Comparison of ENCODE assay signal across 13 cellular contexts in genomic region chr11:65378208-65378927, GRCh38. TPM values are rescaled to one million over a fixed set of nuclear protein-coding genes. Genes with fewer than 3 reads are reported as not detected.
DNase-seq lines count a peak whose midpoint lies in the region; ATAC-seq, FAIRE-seq and TF ChIP-seq lines count a peak whose summit lies in the region.
"Had no signal": no experiment of that assay in that cellular context is flagged by ENCODE, and none has a peak within 500 bp of the region (broad histone marks: within the 10 kb centered on the region; RNA-seq: fewer than 3 reads in every experiment).

No MANE protein-coding gene starts in this region.

- no peaks in the 10 kb centered on the region for H3K36me3 ChIP-seq in OCI-LY3 (replicated peaks; ENCODE audit: low read depth, low read length)
- H3K36me3 ChIP-seq in small intestine (ENCODE audit: control insufficient read depth in 2 of 2, insufficient read depth in 2 of 2, low read length in 2 of 2), result peaks cover 0 to 1% of the 10 kb centered on the region in 2 donors
- H3K36me3 ChIP-seq: colonic mucosa had no signal

- CTCF ChIA-PET in activated CD4-positive, alpha-beta T cell treated with anti-CD3 and anti-CD28 coated beads for 36 hours (lab: Charles Lee), result interaction anchor here (0.8 to 3.5 kb wide), 4 partner anchors 42 to 132 kb away, joined by 3 to 16 read pairs (median 6); no protein-coding TSS in a partner anchor

- H3K4me3 ChIP-seq in OCI-LY3 (ENCODE audit: low read length), result peak overlapping the region; percentile 43
- H3K4me3 ChIP-seq in small intestine (ENCODE audit: low read depth in 1 of 2, low read length in 2 of 2), result no peak overlapping the region
- H3K4me3 ChIP-seq: colonic mucosa, lung had no signal

- H3K27me3 ChIP-seq in OCI-LY3 (ENCODE audit: low read depth, low read length), result no peaks in the 10 kb centered on the region
- H3K27me3 ChIP-seq in small intestine (ENCODE audit: control insufficient read depth in 2 of 2, insufficient read depth in 2 of 2, low read length in 2 of 2), result no peaks in the 10 kb centered on the region
- H3K27me3 ChIP-seq: colonic mucosa had no signal

- intact Hi-C loops in activated CD4-positive, alpha-beta T cell treated with anti-CD3 and anti-CD28 coated beads for 36 hours (cut with DNase I, micrococcal nuclease), result no loop called here
- intact Hi-C loops in dendritic cell treated with granulocyte-macrophage colony-stimulating factor and Interleukin-4, amounts not matched to agents 40 ng/mL and 50 ng/mL, for 4 days (cut with micrococcal nuclease), result loop anchor here (1.0 kb wide), 1 partner anchor 8 kb away; the partner anchor contains the start of gene FRMD8
- intact Hi-C loops in activated T-helper 2 cell treated with anti-CD3 and anti-CD28 coated beads, Interferon-gamma antibody, Interleukin-2, Interleukin-4, amounts not matched to agents 10 μg/mL and 5 μg/mL and 100 μg/mL, durations not matched to agents 14 hours and 24 hours and 36 hours (cut with micrococcal nuclease), result no loop called here

- peak overlapping the region; percentile 80 for H3K4me2 ChIP-seq in OCI-LY3 (ENCODE audit: low read length)

- H3K9ac ChIP-seq in OCI-LY3 (ENCODE audit: low read length), result peak overlapping the region; percentile 57

- no peaks in the 10 kb centered on the region for H4K20me1 ChIP-seq in OCI-LY3 (ENCODE audit: insufficient read depth, low read length)

- H3K27ac Mint-ChIP-seq in activated CD4-positive, alpha-beta T cell treated with anti-CD3 and anti-CD28 coated beads for 36 hours, result no peak overlapping the region
- H3K27ac Mint-ChIP-seq in dendritic cell treated with granulocyte-macrophage colony-stimulating factor and Interleukin-4, amounts not matched to agents 40 ng/mL and 50 ng/mL, for 4 days, result peak overlapping the region; percentile 98
- no peak overlapping the region for H3K27ac Mint-ChIP-seq in activated T-helper 2 cell treated with anti-CD3 and anti-CD28 coated beads, Interferon-gamma antibody, Interleukin-2, Interleukin-4, amounts not matched to agents 10 μg/mL and 5 μg/mL and 100 μg/mL, durations not matched to agents 14 hours and 24 hours and 36 hours

- H3K4me1 Mint-ChIP-seq in activated CD4-positive, alpha-beta T cell treated with anti-CD3 and anti-CD28 coated beads for 36 hours, result peaks cover 8% of the 10 kb centered on the region
- H3K4me1 Mint-ChIP-seq in dendritic cell treated with granulocyte-macrophage colony-stimulating factor and Interleukin-4, amounts not matched to agents 40 ng/mL and 50 ng/mL, for 4 days (ENCODE audit: low read depth), result peaks cover 57% of the 10 kb centered on the region
- peaks cover 18% of the 10 kb centered on the region for H3K4me1 Mint-ChIP-seq in activated T-helper 2 cell treated with anti-CD3 and anti-CD28 coated beads, Interferon-gamma antibody, Interleukin-2, Interleukin-4, amounts not matched to agents 10 μg/mL and 5 μg/mL and 100 μg/mL, durations not matched to agents 14 hours and 24 hours and 36 hours (ENCODE audit: low read depth)

- H3K4me3 Mint-ChIP-seq in activated CD4-positive, alpha-beta T cell treated with anti-CD3 and anti-CD28 coated beads for 36 hours, result no peak overlapping the region
- H3K4me3 Mint-ChIP-seq in dendritic cell treated with granulocyte-macrophage colony-stimulating factor and Interleukin-4, amounts not matched to agents 40 ng/mL and 50 ng/mL, for 4 days, result peak overlapping the region; percentile 40
- H3K4me3 Mint-ChIP-seq in activated T-helper 2 cell treated with anti-CD3 and anti-CD28 coated beads, Interferon-gamma antibody, Interleukin-2, Interleukin-4, amounts not matched to agents 10 μg/mL and 5 μg/mL and 100 μg/mL, durations not matched to agents 14 hours and 24 hours and 36 hours (ENCODE audit: low read depth), result no peak overlapping the region

- H3K9me3 Mint-ChIP-seq in activated CD4-positive, alpha-beta T cell treated with anti-CD3 and anti-CD28 coated beads for 36 hours (ENCODE audit: low read depth), result no peaks in the 10 kb centered on the region
- H3K9me3 Mint-ChIP-seq in dendritic cell treated with granulocyte-macrophage colony-stimulating factor and Interleukin-4, amounts not matched to agents 40 ng/mL and 50 ng/mL, for 4 days, result no peaks in the 10 kb centered on the region
- no peaks in the 10 kb centered on the region for H3K9me3 Mint-ChIP-seq in activated T-helper 2 cell treated with anti-CD3 and anti-CD28 coated beads, Interferon-gamma antibody, Interleukin-2, Interleukin-4, amounts not matched to agents 10 μg/mL and 5 μg/mL and 100 μg/mL, durations not matched to agents 14 hours and 24 hours and 36 hours

- no peak for FAIRE-seq in small intestine (lab: Jason Lieb, UNC)

- POLR2A ChIA-PET in activated CD4-positive, alpha-beta T cell treated with anti-CD3 and anti-CD28 coated beads for 36 hours (lab: Charles Lee), result interaction anchor here (0.6 kb wide), 1 partner anchor 221 kb away, joined by 7 read pairs; no protein-coding TSS in a partner anchor

- H2AFZ ChIP-seq in OCI-LY3 (ENCODE audit: low read depth, low read length), result peak overlapping the region; percentile 29; the same call in 1 of the 2 replicates

- no peaks in the 10 kb centered on the region for H3K36me3 Mint-ChIP-seq in activated CD4-positive, alpha-beta T cell treated with anti-CD3 and anti-CD28 coated beads for 36 hours (ENCODE audit: low read depth)
- H3K36me3 Mint-ChIP-seq in dendritic cell treated with granulocyte-macrophage colony-stimulating factor and Interleukin-4, amounts not matched to agents 40 ng/mL and 50 ng/mL, for 4 days (ENCODE audit: low read depth), result peaks cover 28% of the 10 kb centered on the region
- H3K36me3 Mint-ChIP-seq in activated T-helper 2 cell treated with anti-CD3 and anti-CD28 coated beads, Interferon-gamma antibody, Interleukin-2, Interleukin-4, amounts not matched to agents 10 μg/mL and 5 μg/mL and 100 μg/mL, durations not matched to agents 14 hours and 24 hours and 36 hours (ENCODE audit: low read depth), result no peaks in the 10 kb centered on the region

- peak; percentile 36; the same call in 1 of the 2 replicates for TF ChIP-seq CTCF in OCI-LY3 (IDR thresholded peaks at IDR 0.05; ENCODE audit: low read depth, low read length)

- no peaks in the 10 kb centered on the region for H3K27me3 Mint-ChIP-seq in activated CD4-positive, alpha-beta T cell treated with anti-CD3 and anti-CD28 coated beads for 36 hours
- H3K27me3 Mint-ChIP-seq in dendritic cell treated with granulocyte-macrophage colony-stimulating factor and Interleukin-4, amounts not matched to agents 40 ng/mL and 50 ng/mL, for 4 days, result no peaks in the 10 kb centered on the region
- no peaks in the 10 kb centered on the region for H3K27me3 Mint-ChIP-seq in activated T-helper 2 cell treated with anti-CD3 and anti-CD28 coated beads, Interferon-gamma antibody, Interleukin-2, Interleukin-4, amounts not matched to agents 10 μg/mL and 5 μg/mL and 100 μg/mL, durations not matched to agents 14 hours and 24 hours and 36 hours (ENCODE audit: low read depth)

- H3K9me3 ChIP-seq in OCI-LY3 (ENCODE audit: insufficient read depth, low read length) (no peaks in the 10 kb centered on the region), small intestine (ENCODE audit: control insufficient read depth, low read depth) (no peaks in the 10 kb centered on the region)
- H3K9me3 ChIP-seq: colonic mucosa had no signal

- 28 to 56% (median 46%) methylated on average over 18 to 19 of the region's 19 CpGs for WGBS in small intestine, 3 donors

- H3K79me2 ChIP-seq in OCI-LY3 (ENCODE audit: low read length), result no peaks in the 10 kb centered on the region; the same call in 1 of the 2 replicates

- DNase-seq in activated CD4-positive, alpha-beta T cell treated with anti-CD3 and anti-CD28 coated beads for 36 hours, result peak; percentile 44
- DNase-seq in activated CD4-positive, alpha-beta T cell treated with anti-CD3 and anti-CD28 coated beads, Interleukin-2, amount 50 U/mL, for 48 hours, result no peak
- DNase-seq in small intestine, result peak; percentile 71
- DNase-seq in SK-N-DZ (ENCODE audit: low spot score), result no peak
- no peak for DNase-seq in activated T-helper 2 cell treated with anti-CD3 and anti-CD28 coated beads, Interferon-gamma antibody, Interleukin-2, Interleukin-4, amounts not matched to agents 10 μg/mL and 5 μg/mL and 100 μg/mL, durations not matched to agents 14 hours and 24 hours and 36 hours (ENCODE audit: low spot score)
- DNase-seq: 8988T; activated naive CD4-positive, alpha-beta T cell treated with Interleukin-2 at 50 U/mL for 16 hours; colonic mucosa; NCI-H446 had no signal

- H3K27ac ChIP-seq in OCI-LY3 (ENCODE audit: low read length) (peak overlapping the region; percentile 55), small intestine (ENCODE audit: low read depth in 1 of 2, low read length in 1 of 2) (peak overlapping the region in 1 of 2 donors; percentile 6)
- H3K27ac ChIP-seq: colonic mucosa had no signal

- H3K4me1 ChIP-seq in OCI-LY3 (ENCODE audit: low read length) (peaks cover 38% of the 10 kb centered on the region), small intestine (ENCODE audit: control insufficient read depth in 2 of 2, insufficient read depth in 1 of 2, low read depth in 1 of 2, low read length in 1 of 2) (peaks cover 8% of the 10 kb centered on the region in 2 donors)

- ATAC-seq in activated CD4-positive, alpha-beta T cell treated with anti-CD3 and anti-CD28 coated beads for 36 hours, result no peak
- no peak for ATAC-seq in GM19035 (IDR thresholded peaks at IDR 0.05; ENCODE audit: unreplicated experiment)

RNA-seq across cellular contexts. Expression of gene SLC25A45, which starts 4.1 kb away (rescaled TPM):
- 10 to 100 TPM; 13.2 to 14.3 TPM for total RNA-seq in activated CD4-positive, alpha-beta T cell treated with anti-CD3 and anti-CD28 coated beads for 36 hours
- 10 to 100 TPM; 13.9 to 26.2 (median 18.1) TPM for polyA plus RNA-seq in small intestine
- 2.4 and 3.9 TPM in 2 replicates for polyA plus RNA-seq in SK-N-DZ (2014; cell fraction: cytosol; rRNA removed)
- polyA plus RNA-seq in SK-N-DZ (2014; cell fraction: nucleus; rRNA removed), result 2.0 and 7.1 TPM in 2 replicates
- total RNA-seq in activated T-helper 2 cell treated with anti-CD3 and anti-CD28 coated beads, Interferon-gamma antibody, Interleukin-2, Interleukin-4, amounts not matched to agents 10 μg/mL and 5 μg/mL and 100 μg/mL, durations not matched to agents 14 hours and 24 hours and 36 hours, result 14.6 and 16.3 TPM in 2 replicates

RNA-seq across cellular contexts. Expression of gene FRMD8, which starts 8.1 kb away (rescaled TPM):
- 10 to 100 TPM; 32.7 to 37.5 TPM for total RNA-seq in activated CD4-positive, alpha-beta T cell treated with anti-CD3 and anti-CD28 coated beads for 36 hours
- polyA plus RNA-seq in small intestine, result 10 to 100 TPM; 24.4 to 31.1 (median 27.7) TPM
- polyA plus RNA-seq in SK-N-DZ (2014; cell fraction: cytosol; rRNA removed), result 25.3 and 31.8 TPM in 2 replicates
- 28.6 and 39.3 TPM in 2 replicates for polyA plus RNA-seq in SK-N-DZ (2014; cell fraction: nucleus; rRNA removed)
- total RNA-seq in activated T-helper 2 cell treated with anti-CD3 and anti-CD28 coated beads, Interferon-gamma antibody, Interleukin-2, Interleukin-4, amounts not matched to agents 10 μg/mL and 5 μg/mL and 100 μg/mL, durations not matched to agents 14 hours and 24 hours and 36 hours, result 39.7 and 39.8 TPM in 2 replicates

RNA-seq across cellular contexts. Expression of gene TIGD3, which starts 23.8 kb away (rescaled TPM):
- total RNA-seq in activated CD4-positive, alpha-beta T cell treated with anti-CD3 and anti-CD28 coated beads for 36 hours, result 1 to 10 TPM in 1 of 2 experiments, under 1 TPM in 1; 0.58 to 1.1 TPM
- 1 to 10 TPM; 2.1 to 9.4 (median 5.1) TPM for polyA plus RNA-seq in small intestine
- 6.0 and 6.7 TPM in 2 replicates for polyA plus RNA-seq in SK-N-DZ (2014; cell fraction: cytosol; rRNA removed)
- 4.2 and 5.5 TPM in 2 replicates for polyA plus RNA-seq in SK-N-DZ (2014; cell fraction: nucleus; rRNA removed)
- 1.3 and 1.6 TPM in 2 replicates for total RNA-seq in activated T-helper 2 cell treated with anti-CD3 and anti-CD28 coated beads, Interferon-gamma antibody, Interleukin-2, Interleukin-4, amounts not matched to agents 10 μg/mL and 5 μg/mL and 100 μg/mL, durations not matched to agents 14 hours and 24 hours and 36 hours

RNA-seq across cellular contexts. Expression of gene NEAT1, which starts 44.2 kb away (rescaled TPM):
- 100 to 1,000 TPM; 435 to 569 TPM for total RNA-seq in activated CD4-positive, alpha-beta T cell treated with anti-CD3 and anti-CD28 coated beads for 36 hours
- 1,000 to 10,000 TPM in 1 of 3 donors, 100 to 1,000 TPM in 2; 256 to 3,420 (median 665) TPM for polyA plus RNA-seq in small intestine
- 15.6 and 18.2 TPM in 2 replicates for polyA plus RNA-seq in SK-N-DZ (2014; cell fraction: cytosol; rRNA removed)
- polyA plus RNA-seq in SK-N-DZ (2014; cell fraction: nucleus; rRNA removed), result 45.6 and 148 TPM in 2 replicates
- 422 and 430 TPM in 2 replicates for total RNA-seq in activated T-helper 2 cell treated with anti-CD3 and anti-CD28 coated beads, Interferon-gamma antibody, Interleukin-2, Interleukin-4, amounts not matched to agents 10 μg/mL and 5 μg/mL and 100 μg/mL, durations not matched to agents 14 hours and 24 hours and 36 hours

RNA-seq across cellular contexts. Expression of gene DPF2, which starts 44.7 kb away (rescaled TPM):
- 10 to 100 TPM; 67.5 to 69.0 TPM for total RNA-seq in activated CD4-positive, alpha-beta T cell treated with anti-CD3 and anti-CD28 coated beads for 36 hours
- polyA plus RNA-seq in small intestine, result 10 to 100 TPM; 12.5 to 22.6 (median 17.6) TPM
- 41.3 and 44.7 TPM in 2 replicates for polyA plus RNA-seq in SK-N-DZ (2014; cell fraction: cytosol; rRNA removed)
- 38.9 and 45.8 TPM in 2 replicates for polyA plus RNA-seq in SK-N-DZ (2014; cell fraction: nucleus; rRNA removed)
- total RNA-seq in activated T-helper 2 cell treated with anti-CD3 and anti-CD28 coated beads, Interferon-gamma antibody, Interleukin-2, Interleukin-4, amounts not matched to agents 10 μg/mL and 5 μg/mL and 100 μg/mL, durations not matched to agents 14 hours and 24 hours and 36 hours, result 77.0 and 78.1 TPM in 2 replicates

Comparison
In these comparisons a context has a peak if more than half of its experiments do, and no peak if none do; other contexts are left out.
1. DNase-seq: peak in activated CD4-positive, alpha-beta T cell treated with anti-CD3 and anti-CD28 coated beads for 36 hours (single experiment) and small intestine (single experiment); none in activated CD4-positive, alpha-beta T cell treated with anti-CD3 and anti-CD28 coated beads, Interleukin-2, amount 50 U/mL, for 48 hours (0 of 2), SK-N-DZ (single experiment) and activated T-helper 2 cell treated with anti-CD3 and anti-CD28 coated beads, Interferon-gamma antibody, Interleukin-2, Interleukin-4, amounts not matched to agents 10 μg/mL and 5 μg/mL and 100 μg/mL, durations not matched to agents 14 hours and 24 hours and 36 hours (single experiment).